In the genomic region with DNA sequence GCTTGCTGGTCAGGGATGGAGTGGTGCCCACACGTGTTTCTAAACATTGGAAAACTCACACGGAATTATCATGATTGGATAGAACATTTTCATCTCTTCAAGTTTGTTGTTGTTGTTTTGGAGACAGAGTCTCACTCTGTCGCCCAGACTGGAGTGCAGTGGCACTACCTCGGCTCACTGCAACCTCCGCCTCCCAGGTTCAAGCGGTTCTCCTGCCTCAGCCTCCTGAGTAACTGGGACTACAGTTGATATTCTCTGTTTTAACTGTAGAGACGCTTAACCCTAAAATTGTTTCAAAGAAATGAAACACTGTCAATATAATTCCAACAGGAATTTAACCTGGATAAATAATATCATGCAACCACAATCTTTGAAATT, we compare ENCODE assay signal across 8 cellular contexts. TPM values are rescaled to one million over a fixed set of nuclear protein-coding genes. Genes with fewer than 3 reads are reported as not detected.
DNase-seq lines count a peak whose midpoint lies in the region; ATAC-seq and TF ChIP-seq lines count a peak whose summit lies in the region.
"Not testable (repeated sequence)": the region's sequence is repeated elsewhere in the genome, so short reads cannot be mapped to it uniquely, and the experiment has no call there.

No MANE protein-coding gene starts in this region.

- H3K56ac ChIP-seq in mesendoderm (ENCODE audit: low read length) = peak overlapping the region; percentile 65

- H2BK15ac ChIP-seq in mesendoderm (replicated peaks; ENCODE audit: low read depth) = not testable (repeated sequence)

- not testable (repeated sequence) for ATAC-seq in WTC11, body of pancreas

- H3K18ac ChIP-seq in mesendoderm (ENCODE audit: low read length) = not testable (repeated sequence)

- not testable (repeated sequence) for H3K23ac ChIP-seq in mesendoderm (ENCODE audit: low read length)

- intact Hi-C loops in body of pancreas (cut with DNase I); vagina (cut with DNase I): not testable (repeated sequence)

- not testable (repeated sequence) for DNase-seq in Jurkat, Clone E6-1 (ENCODE audit: low read depth, low spot score); WTC11 (ENCODE audit: low spot score); fibroblast of the aortic adventitia (ENCODE audit: low read depth); mesendoderm; retinal pigment epithelial cell (ENCODE audit: low read depth); vagina (ENCODE audit: extremely low spot score in 2 of 2)
- peak in 1 of 4 donors; percentile 11 for DNase-seq in body of pancreas

- 60 to 64% methylated on average over 7 of the region's 7 CpGs for WGBS in body of pancreas, 2 donors
- no CpG with 5 or more reads among the region's 7 CpGs for WGBS in mesendoderm (ENCODE audit: extremely low coverage, insufficient coverage, low lambda C conversion rate)

- H2AK5ac ChIP-seq in mesendoderm (ENCODE audit: low read length) = not testable (repeated sequence)

- peak overlapping the region in 3 of 4 donors; percentile 85 to 92 (median 91) for H3K27ac ChIP-seq in body of pancreas
- not testable (repeated sequence) for H3K27ac ChIP-seq in mesendoderm (ENCODE audit: low read depth, low read length); vagina

- peak overlapping the region; percentile 70 for H4K8ac ChIP-seq in mesendoderm (ENCODE audit: low read depth, low read length)

- not testable (repeated sequence) for H3K4me1 ChIP-seq in ES-I3 (ENCODE audit: insufficient read depth, low read length); mesendoderm (ENCODE audit: control insufficient read depth, low read depth, low read length)
- H3K4me1 ChIP-seq in body of pancreas (peaks cover 26% of the 10 kb centered on the region), vagina (peaks cover 18% of the 10 kb centered on the region)

- peaks cover 18% of the 10 kb centered on the region for H3K27me3 Mint-ChIP-seq in WTC11 (ENCODE audit: low read depth)

- not testable (repeated sequence) for H2BK120ac ChIP-seq in mesendoderm (ENCODE audit: low read depth, low read length)

- H3K4me2 ChIP-seq in mesendoderm (ENCODE audit: low read length) = peak overlapping the region; percentile 53

- H3K79me2 ChIP-seq in mesendoderm (ENCODE audit: control insufficient read depth, insufficient read depth, low read length) = not testable (repeated sequence)

- peak overlapping the region; percentile 97 for H3K27ac Mint-ChIP-seq in WTC11

- not testable (repeated sequence) for H2BK5ac ChIP-seq in mesendoderm (ENCODE audit: low read length)

- H3K36me3 ChIP-seq in ES-I3 (ENCODE audit: insufficient read depth, low read length); body of pancreas (replicated peaks in 1 of 2; ENCODE audit: insufficient read depth in 1 of 2, low read depth in 2 of 2); mesendoderm (ENCODE audit: control insufficient read depth, insufficient read depth, low read length); vagina: not testable (repeated sequence)

- not testable (repeated sequence) for H3K79me1 ChIP-seq in mesendoderm (ENCODE audit: low read length)

- not testable (repeated sequence) for H4K5ac ChIP-seq in mesendoderm (ENCODE audit: low read length)

- not testable (repeated sequence) for H3K36me3 Mint-ChIP-seq in WTC11

- CTCF ChIA-PET in WTC11 (lab: Charles Lee) = interaction anchor here (0.7 to 1.4 kb wide), 4 partner anchors 200 to 251 kb away, joined by 3 to 9 read pairs (median 4); no protein-coding TSS in a partner anchor

- H3K4me3 Mint-ChIP-seq in WTC11 = peak overlapping the region; percentile 85

- TF ChIP-seq CTCF in WTC11 (IDR thresholded peaks at IDR 0.05); body of pancreas (IDR thresholded peaks at IDR 0.05); fibroblast of the aortic adventitia (IDR thresholded peaks at IDR 0.05; ENCODE audit: insufficient read depth, low read length); retinal pigment epithelial cell (conservative IDR thresholded peaks at IDR 0.05; ENCODE audit: low read depth, low read length); vagina (IDR thresholded peaks at IDR 0.05): not testable (repeated sequence)

- not testable (repeated sequence) for H3K27me3 ChIP-seq in body of pancreas; mesendoderm (ENCODE audit: insufficient read depth, low read length, poor library complexity); vagina

- peak overlapping the region; percentile 88 for H3K9ac ChIP-seq in ES-I3 (ENCODE audit: low read depth, low read length)
- peak overlapping the region; percentile 53 for H3K9ac ChIP-seq in mesendoderm (ENCODE audit: low read length)

- H3K4ac ChIP-seq in mesendoderm (ENCODE audit: low read depth, low read length) = not testable (repeated sequence)

- peak overlapping the region; percentile 91 for H3K4me3 ChIP-seq in Jurkat, Clone E6-1 (ENCODE audit: low read length)
- H3K4me3 ChIP-seq in body of pancreas (peak overlapping the region in 1 of 2 donors; percentile 85), fibroblast of the aortic adventitia (ENCODE audit: low read depth, low read length) (peak overlapping the region; percentile 87), mesendoderm (ENCODE audit: low read length) (peak overlapping the region; percentile 9), retinal pigment epithelial cell (ENCODE audit: low read length) (peak overlapping the region; percentile 95), vagina (peak overlapping the region; percentile 75 to 81)

- TF ChIP-seq POLR2A in body of pancreas (IDR thresholded peaks at IDR 0.05); vagina (IDR thresholded peaks at IDR 0.05): not testable (repeated sequence)

- POLR2A ChIA-PET in WTC11 (lab: Charles Lee) = interaction anchor here (0.6 to 0.9 kb wide), 2 partner anchors 41 to 120 kb away, joined by 3 to 4 read pairs; no protein-coding TSS in a partner anchor

- H3K9me3 Mint-ChIP-seq in WTC11 = not testable (repeated sequence)

- peaks cover 21% of the 10 kb centered on the region for H3K4me1 Mint-ChIP-seq in WTC11

- not testable (repeated sequence) for H3K9me3 ChIP-seq in ES-I3 (ENCODE audit: control insufficient read depth, insufficient read depth, low read length); body of pancreas; vagina

RNA-seq across cellular contexts. Expression of a gene that starts 0.6 kb away (rescaled TPM):
- polyA plus RNA-seq in Jurkat, Clone E6-1 (2012; ENCODE audit: insufficient read depth, insufficient read length) = 31.1 TPM
- total RNA-seq in WTC11 (2021) (18.1 to 19.5 TPM (median 18.4 TPM) in 3 replicates), body of pancreas (1 to 10 TPM; 5.6 to 9.9 TPM), fibroblast of the aortic adventitia (ENCODE audit: low replicate concordance) (11.1 and 18.2 TPM in 2 replicates), vagina (8.3 TPM)
- 27.2 TPM for polyA plus RNA-seq in mesendoderm (2013, experiment 1 of 2)
- polyA plus RNA-seq in mesendoderm (2013, experiment 2 of 2) = 28.7 TPM
